Comparison of ENCODE assay signal across 1 cellular context in the genomic region with DNA sequence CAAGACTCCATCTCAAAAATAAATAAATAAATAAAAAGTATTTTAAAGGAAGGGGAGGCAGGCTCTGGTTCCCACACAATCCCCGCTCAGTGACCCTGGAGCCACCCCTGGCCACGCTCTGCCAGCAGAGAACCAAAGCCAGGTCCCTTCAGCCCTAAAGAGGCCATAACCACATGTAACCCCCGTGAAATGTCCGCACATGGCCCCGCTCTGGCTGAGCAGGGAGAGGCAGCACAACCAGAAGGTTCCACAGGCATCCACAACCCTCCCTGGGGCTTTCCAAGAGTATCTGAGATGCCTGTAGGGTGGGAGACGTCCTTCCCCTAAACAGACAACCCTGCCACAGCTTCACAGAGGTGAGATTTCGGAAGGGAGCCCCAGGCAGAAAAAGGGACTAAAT.
TF ChIP-seq lines count a peak whose summit lies in the region.

No MANE protein-coding gene starts in this region.

TF ChIP-seq in endothelial cell of umbilical vein, 7 proteins besides CTCF, POLR2A, EP300 and RAD21:
- TF ChIP-seq JUN (IDR thresholded peaks at IDR 0.05; ENCODE audit: borderline replicate concordance, insufficient read depth, insufficient read length, low read depth) (no peak), MYC (IDR thresholded peaks at IDR 0.05; ENCODE audit: low read depth, low read length) (no peak), EZH2 (IDR thresholded peaks at IDR 0.05; ENCODE audit: borderline replicate concordance, low read depth, low read length, severe bottlenecking) (no peak), FOS (IDR thresholded peaks at IDR 0.05; ENCODE audit: borderline replicate concordance, insufficient read depth, low read length) (no peak), POLR2AphosphoS5 (IDR thresholded peaks at IDR 0.05; ENCODE audit: insufficient read depth, low read depth, low read length) (no peak), GATA2 (IDR thresholded peaks at IDR 0.05; ENCODE audit: insufficient read depth, insufficient read length, low read depth, low read length) (no peak)
- TF ChIP-seq, protein P1, sequence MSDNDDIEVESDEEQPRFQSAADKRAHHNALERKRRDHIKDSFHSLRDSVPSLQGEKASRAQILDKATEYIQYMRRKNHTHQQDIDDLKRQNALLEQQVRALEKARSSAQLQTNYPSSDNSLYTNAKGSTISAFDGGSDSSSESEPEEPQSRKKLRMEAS (IDR thresholded peaks at IDR 0.05; ENCODE audit: insufficient read depth, insufficient read length): no peak
